11 cellular contexts compared by ENCODE assay signal in genomic region chr19:48397263-48397635, GRCh38. TPM values are rescaled to one million over a fixed set of nuclear protein-coding genes. Genes with fewer than 3 reads are reported as not detected.
DNase-seq lines count a peak whose midpoint lies in the region; ATAC-seq and TF ChIP-seq lines count a peak whose summit lies in the region.
"Had no signal": no experiment of that assay in that cellular context is flagged by ENCODE, and none has a peak within 500 bp of the region (broad histone marks: within the 10 kb centered on the region; RNA-seq: fewer than 3 reads in every experiment).

No MANE protein-coding gene starts in this region.

- H2AFZ ChIP-seq in OCI-LY1 (ENCODE audit: low read length) (no peak overlapping the region), parathyroid adenoma (no peak overlapping the region)

- TF ChIP-seq CTCF in OCI-LY1 (IDR thresholded peaks at IDR 0.05; ENCODE audit: low read length) (no peak), parathyroid adenoma (IDR thresholded peaks at IDR 0.05) (no peak)

- H3K4me2 ChIP-seq in OCI-LY1 (ENCODE audit: low read length) (no peak overlapping the region; the same call in 1 of the 2 replicates), parathyroid adenoma (ENCODE audit: low read length) (peak overlapping the region; percentile 83)

- H3K9me3 ChIP-seq in OCI-LY1 (ENCODE audit: low read length) (no peaks in the 10 kb centered on the region), parathyroid adenoma (ENCODE audit: control insufficient read depth, low read length) (no peaks in the 10 kb centered on the region)

- H3K4me3 ChIP-seq in OCI-LY1 (ENCODE audit: low read depth, low read length, poor library complexity, severe bottlenecking) (peak overlapping the region; percentile 62), parathyroid adenoma (ENCODE audit: low read depth, low read length) (peak overlapping the region; percentile 57)

- peak overlapping the region; percentile 83 for H3K4me3 Mint-ChIP-seq in activated CD4-positive, alpha-beta T cell treated with anti-CD3 and anti-CD28 coated beads for 36 hours
- peak overlapping the region; percentile 82 for H3K4me3 Mint-ChIP-seq in dendritic cell treated with granulocyte-macrophage colony-stimulating factor and Interleukin-4, amounts not matched to agents 40 ng/mL and 50 ng/mL, for 4 days

- no peaks in the 10 kb centered on the region for H3K79me2 ChIP-seq in OCI-LY1 (ENCODE audit: insufficient read depth, low read length)
- H3K79me2 ChIP-seq in parathyroid adenoma: no peaks in the 10 kb centered on the region

- CTCF ChIA-PET in activated CD4-positive, alpha-beta T cell treated with anti-CD3 and anti-CD28 coated beads for 36 hours (lab: Charles Lee): interaction anchor here (1.1 kb wide), 1 partner anchor 63 kb away, joined by 3 read pairs; no protein-coding TSS in a partner anchor

- H3K27ac Mint-ChIP-seq in activated CD4-positive, alpha-beta T cell treated with anti-CD3 and anti-CD28 coated beads for 36 hours: no peak overlapping the region
- H3K27ac Mint-ChIP-seq in dendritic cell treated with granulocyte-macrophage colony-stimulating factor and Interleukin-4, amounts not matched to agents 40 ng/mL and 50 ng/mL, for 4 days: peak overlapping the region; percentile 82

- no peaks in the 10 kb centered on the region for H3K9me2 ChIP-seq in OCI-LY1 (ENCODE audit: low read depth, low read length)

- no peaks in the 10 kb centered on the region for H4K20me1 ChIP-seq in OCI-LY1 (ENCODE audit: insufficient read depth, low read length)

- peaks cover 31% of the 10 kb centered on the region for H3K27me3 Mint-ChIP-seq in activated CD4-positive, alpha-beta T cell treated with anti-CD3 and anti-CD28 coated beads for 36 hours
- peaks cover 60% of the 10 kb centered on the region for H3K27me3 Mint-ChIP-seq in dendritic cell treated with granulocyte-macrophage colony-stimulating factor and Interleukin-4, amounts not matched to agents 40 ng/mL and 50 ng/mL, for 4 days

- POLR2A ChIA-PET in activated CD4-positive, alpha-beta T cell treated with anti-CD3 and anti-CD28 coated beads for 36 hours (lab: Charles Lee): no interaction called here

- H3K4me1 Mint-ChIP-seq in activated CD4-positive, alpha-beta T cell treated with anti-CD3 and anti-CD28 coated beads for 36 hours: peaks cover 27% of the 10 kb centered on the region
- peaks cover 63% of the 10 kb centered on the region for H3K4me1 Mint-ChIP-seq in dendritic cell treated with granulocyte-macrophage colony-stimulating factor and Interleukin-4, amounts not matched to agents 40 ng/mL and 50 ng/mL, for 4 days (ENCODE audit: low read depth)

- H3K27me3 ChIP-seq in OCI-LY1 (ENCODE audit: insufficient read depth, low read length) (peaks cover 8% of the 10 kb centered on the region; the same call in 1 of the 2 replicates), parathyroid adenoma (ENCODE audit: control insufficient read depth, insufficient read depth, low read length) (no peaks in the 10 kb centered on the region)

- DNase-seq in activated CD4-positive, alpha-beta T cell treated with anti-CD3 and anti-CD28 coated beads for 36 hours: no peak
- DNase-seq in activated CD4-positive, alpha-beta T cell treated with anti-CD3 and anti-CD28 coated beads, Interleukin-2, amount 50 U/mL, for 1 hour: no peak
- no peak for DNase-seq in globus pallidus (ENCODE audit: low spot score)
- DNase-seq in GM03348 (ENCODE audit: low spot score): no peak
- DNase-seq: amniotic stem cell, Kasumi-1 had no signal

- no peaks in the 10 kb centered on the region for H3K9me3 Mint-ChIP-seq in activated CD4-positive, alpha-beta T cell treated with anti-CD3 and anti-CD28 coated beads for 36 hours (ENCODE audit: low read depth)
- peaks cover 9% of the 10 kb centered on the region for H3K9me3 Mint-ChIP-seq in dendritic cell treated with granulocyte-macrophage colony-stimulating factor and Interleukin-4, amounts not matched to agents 40 ng/mL and 50 ng/mL, for 4 days

- ATAC-seq in activated CD4-positive, alpha-beta T cell treated with anti-CD3 and anti-CD28 coated beads for 36 hours: no peak
- ATAC-seq in GM18873 (IDR thresholded peaks at IDR 0.05; ENCODE audit: low FRiP score, unreplicated experiment): no peak

- no peak overlapping the region for H3K9ac ChIP-seq in OCI-LY1 (ENCODE audit: low read length)
- H3K9ac ChIP-seq in parathyroid adenoma: no peak overlapping the region

- H3K27ac ChIP-seq in OCI-LY1 (ENCODE audit: low read depth, low read length, poor library complexity, severe bottlenecking) (no peak overlapping the region), parathyroid adenoma (no peak overlapping the region)

- H3F3A ChIP-seq in OCI-LY1 (ENCODE audit: insufficient read depth, low read length): 0 out of 2 replicates have a peak, but pooled peaks cover 4% of the 10 kb centered on the region

- intact Hi-C loops in activated CD4-positive, alpha-beta T cell treated with anti-CD3 and anti-CD28 coated beads for 36 hours (cut with DNase I, micrococcal nuclease): loop anchor here (5.0 to 10.0 kb wide), 3 partner anchors 70 to 190 kb away; partner anchors contain the start of gene EMP3 (in 1 of the 2)
- intact Hi-C loops in dendritic cell treated with granulocyte-macrophage colony-stimulating factor and Interleukin-4, amounts not matched to agents 40 ng/mL and 50 ng/mL, for 4 days (cut with micrococcal nuclease): no loop called here

- no peaks in the 10 kb centered on the region for H3K36me3 Mint-ChIP-seq in activated CD4-positive, alpha-beta T cell treated with anti-CD3 and anti-CD28 coated beads for 36 hours (ENCODE audit: low read depth)
- peaks cover 10% of the 10 kb centered on the region for H3K36me3 Mint-ChIP-seq in dendritic cell treated with granulocyte-macrophage colony-stimulating factor and Interleukin-4, amounts not matched to agents 40 ng/mL and 50 ng/mL, for 4 days (ENCODE audit: low read depth)

- H3K36me3 ChIP-seq in OCI-LY1 (ENCODE audit: insufficient read depth, low read length): no peaks in the 10 kb centered on the region
- no peaks in the 10 kb centered on the region for H3K36me3 ChIP-seq in parathyroid adenoma (ENCODE audit: control insufficient read depth, insufficient read depth, low read length)

- H3K4me1 ChIP-seq in OCI-LY1 (ENCODE audit: insufficient read depth, low read length, severe bottlenecking): peaks cover 19% of the 10 kb centered on the region
- H3K4me1 ChIP-seq in parathyroid adenoma: no peaks in the 10 kb centered on the region

RNA-seq across cellular contexts. Expression of gene GRIN2D, which starts 3.8 kb away (rescaled TPM):
- under 1 TPM; 0.11 to 0.14 TPM for total RNA-seq in activated CD4-positive, alpha-beta T cell treated with anti-CD3 and anti-CD28 coated beads for 36 hours

RNA-seq across cellular contexts. Expression of gene KDELR1, which starts 5.9 kb away (rescaled TPM):
- 10 to 100 TPM; 69.5 to 78.8 TPM for total RNA-seq in activated CD4-positive, alpha-beta T cell treated with anti-CD3 and anti-CD28 coated beads for 36 hours

RNA-seq across cellular contexts. Expression of gene SYNGR4, which starts 33.1 kb away (rescaled TPM):
- total RNA-seq in activated CD4-positive, alpha-beta T cell treated with anti-CD3 and anti-CD28 coated beads for 36 hours: under 1 TPM in 1 of 2 experiments, not detected in 1; 0.25 TPM
- total RNA-seq: lung microvascular endothelial cell had no signal

RNA-seq across cellular contexts. Expression of gene TMEM143, which starts 33.5 kb away (rescaled TPM):
- total RNA-seq in activated CD4-positive, alpha-beta T cell treated with anti-CD3 and anti-CD28 coated beads for 36 hours: 10 to 100 TPM; 18.9 to 21.5 TPM

RNA-seq across cellular contexts. Expression of gene GRWD1, which starts 48.5 kb away (rescaled TPM):
- total RNA-seq in activated CD4-positive, alpha-beta T cell treated with anti-CD3 and anti-CD28 coated beads for 36 hours: 10 to 100 TPM; 43.4 to 51.3 TPM
